ENCODE assay signal across 18 cellular contexts in genomic region chr21:27674037-27674436, GRCh38.
DNase-seq lines count a peak whose midpoint lies in the region; ATAC-seq and TF ChIP-seq lines count a peak whose summit lies in the region.
"Had no signal": no experiment of that assay in that cellular context is flagged by ENCODE, and none has a peak within 500 bp of the region (broad histone marks: within the 10 kb centered on the region; RNA-seq: fewer than 3 reads in every experiment).

No MANE protein-coding gene starts in this region.

- no peak overlapping the region for H3K4me3 ChIP-seq in breast epithelium
- H3K4me3 ChIP-seq: cardiac muscle cell, lung, suprapubic skin had no signal

- H3K4me1 ChIP-seq in breast epithelium (no peaks in the 10 kb centered on the region), foreskin keratinocyte (peaks cover 3% of the 10 kb centered on the region)
- H3K4me1 ChIP-seq: suprapubic skin had no signal

- H3K36me3 Mint-ChIP-seq in MCF 10A (ENCODE audit: insufficient read depth, unreplicated experiment), result no peaks in the 10 kb centered on the region
- no peaks in the 10 kb centered on the region for H3K36me3 Mint-ChIP-seq in mesothelial cell of epicardium

- H3K27ac ChIP-seq in breast epithelium (peak overlapping the region in 1 of 2 donors; percentile 38), foreskin keratinocyte (no peak overlapping the region)
- H3K27ac ChIP-seq: cardiac muscle cell, neutrophil, suprapubic skin had no signal

- H3K4me1 Mint-ChIP-seq in MCF 10A (ENCODE audit: insufficient read depth, unreplicated experiment) (peaks cover 7% of the 10 kb centered on the region), mesothelial cell of epicardium (no peaks in the 10 kb centered on the region)

- no peak for TF ChIP-seq POLR2A in breast epithelium (IDR thresholded peaks at IDR 0.05)

- H3K27me3 ChIP-seq in breast epithelium (no peaks in the 10 kb centered on the region), foreskin keratinocyte (no peaks in the 10 kb centered on the region)
- H3K27me3 ChIP-seq: cardiac muscle cell, neutrophil, suprapubic skin had no signal

- H3K9me3 Mint-ChIP-seq in MCF 10A (ENCODE audit: unreplicated experiment) (no peaks in the 10 kb centered on the region), mesothelial cell of epicardium (peaks cover 4% of the 10 kb centered on the region)
- H3K9me3 Mint-ChIP-seq: activated T-helper 2 cell treated with anti-CD3 and anti-CD28 coated beads, Interferon-gamma antibody, Interleukin-2, Interleukin-4, amounts not matched to agents 10 μg/mL and 5 μg/mL and 100 μg/mL, durations not matched to agents 14 hours and 24 hours and 36 hours had no signal

- H3K36me3 ChIP-seq in breast epithelium, result no peaks in the 10 kb centered on the region
- H3K36me3 ChIP-seq: cardiac muscle cell, neutrophil, suprapubic skin had no signal

- peak overlapping the region; percentile 29 for H3K27ac Mint-ChIP-seq in MCF 10A (ENCODE audit: low read depth, unreplicated experiment)
- H3K27ac Mint-ChIP-seq in mesothelial cell of epicardium, result no peak overlapping the region
- H3K27ac Mint-ChIP-seq: activated CD8-positive, alpha-beta T cell treated with anti-CD3 and anti-CD28 coated beads for 36 hours; activated T-helper 2 cell treated with anti-CD3 and anti-CD28 coated beads, Interferon-gamma antibody, Interleukin-2, Interleukin-4, amounts not matched to agents 10 μg/mL and 5 μg/mL and 100 μg/mL, durations not matched to agents 14 hours and 24 hours and 36 hours had no signal

- TF ChIP-seq CTCF in MCF 10A (IDR thresholded peaks at IDR 0.05; ENCODE audit: unreplicated experiment) (no peak), breast epithelium (IDR thresholded peaks at IDR 0.05) (no peak), foreskin keratinocyte (conservative IDR thresholded peaks at IDR 0.05) (no peak), mesothelial cell of epicardium (IDR thresholded peaks at IDR 0.05; ENCODE audit: unreplicated experiment) (no peak)

- no peaks in the 10 kb centered on the region for H3K9me3 ChIP-seq in breast epithelium
- H3K9me3 ChIP-seq: neutrophil, suprapubic skin had no signal

- peak; percentile 11 for DNase-seq in MCF 10A (ENCODE audit: unreplicated experiment)
- DNase-seq in breast epithelium (ENCODE audit: low spot score in 2 of 2), result no peak
- DNase-seq in amniotic epithelial cell (ENCODE audit: low read depth), result peak; percentile 95
- peak; percentile 69 to 86 for DNase-seq in foreskin keratinocyte
- DNase-seq in mesothelial cell of epicardium (ENCODE audit: low spot score in 2 of 2, unreplicated experiment in 2 of 2), result no peak
- no peak for DNase-seq in stimulated activated CD4-positive, alpha-beta T cell treated with anti-CD3 and anti-CD28 coated beads, Interleukin-4, amount 100 ng/mL, for 1 hour
- no peak for DNase-seq in NCI-H2196 treated with DMSO at 0.1 percent for 48 hours (lab: John Stamatoyannopoulos, UW; ENCODE audit: unreplicated experiment)
- DNase-seq: activated CD8-positive, alpha-beta T cell treated with anti-CD3 and anti-CD28 coated beads for 36 hours; Calu3; NCI-H1417; NCI-H510A treated with DMSO at 0.1 percent for 48 hours had no signal

- ATAC-seq in foreskin keratinocyte (peak; percentile 85), GM18511 (IDR thresholded peaks at IDR 0.05; ENCODE audit: unreplicated experiment) (no peak)
- ATAC-seq: activated CD8-positive, alpha-beta T cell treated with anti-CD3 and anti-CD28 coated beads for 36 hours; HepG2 had no signal

- intact Hi-C loops in MCF 10A (cut with micrococcal nuclease), result no loop called here
- intact Hi-C loops in breast epithelium (cut with DNase I; ENCODE audit: low total_unique reads), result no loop called here

- POLR2A ChIA-PET in MCF 10A (lab: Yijun Ruan, JAX), result interaction anchor here (0.7 kb wide), 1 partner anchor 680 kb away, joined by 3 read pairs; no protein-coding TSS in a partner anchor

- CTCF ChIA-PET in MCF 10A (lab: Yijun Ruan, JAX), result interaction anchor here (1.4 kb wide), 1 partner anchor 826 kb away, joined by 3 read pairs; no protein-coding TSS in a partner anchor

- no peak overlapping the region for H3K4me3 Mint-ChIP-seq in MCF 10A (ENCODE audit: unreplicated experiment)
- no peak overlapping the region for H3K4me3 Mint-ChIP-seq in mesothelial cell of epicardium
- H3K4me3 Mint-ChIP-seq: activated CD8-positive, alpha-beta T cell treated with anti-CD3 and anti-CD28 coated beads for 36 hours had no signal

- no TSS peak for BruUV-seq in MCF 10A (replicated peaks; lab: Mats Ljungman, UMichigan)

- H3K27me3 Mint-ChIP-seq in MCF 10A (ENCODE audit: insufficient read depth, unreplicated experiment), result no peaks in the 10 kb centered on the region
- H3K27me3 Mint-ChIP-seq in mesothelial cell of epicardium (ENCODE audit: low read depth), result no peaks in the 10 kb centered on the region
- H3K27me3 Mint-ChIP-seq: activated CD8-positive, alpha-beta T cell treated with anti-CD3 and anti-CD28 coated beads for 36 hours had no signal

Comparison
In these comparisons a context has a peak if more than half of its experiments do, and no peak if none do; other contexts are left out.
1. DNase-seq: peak in MCF 10A (single experiment), amniotic epithelial cell (single experiment) and foreskin keratinocyte (2 of 2); none in breast epithelium (0 of 2), mesothelial cell of epicardium (0 of 2), stimulated activated CD4-positive, alpha-beta T cell treated with anti-CD3 and anti-CD28 coated beads, Interleukin-4, amount 100 ng/mL, for 1 hour (single experiment) and NCI-H2196 treated with DMSO at 0.1 percent for 48 hours (single experiment).